12 cellular contexts compared by ENCODE assay signal in the genomic region with DNA sequence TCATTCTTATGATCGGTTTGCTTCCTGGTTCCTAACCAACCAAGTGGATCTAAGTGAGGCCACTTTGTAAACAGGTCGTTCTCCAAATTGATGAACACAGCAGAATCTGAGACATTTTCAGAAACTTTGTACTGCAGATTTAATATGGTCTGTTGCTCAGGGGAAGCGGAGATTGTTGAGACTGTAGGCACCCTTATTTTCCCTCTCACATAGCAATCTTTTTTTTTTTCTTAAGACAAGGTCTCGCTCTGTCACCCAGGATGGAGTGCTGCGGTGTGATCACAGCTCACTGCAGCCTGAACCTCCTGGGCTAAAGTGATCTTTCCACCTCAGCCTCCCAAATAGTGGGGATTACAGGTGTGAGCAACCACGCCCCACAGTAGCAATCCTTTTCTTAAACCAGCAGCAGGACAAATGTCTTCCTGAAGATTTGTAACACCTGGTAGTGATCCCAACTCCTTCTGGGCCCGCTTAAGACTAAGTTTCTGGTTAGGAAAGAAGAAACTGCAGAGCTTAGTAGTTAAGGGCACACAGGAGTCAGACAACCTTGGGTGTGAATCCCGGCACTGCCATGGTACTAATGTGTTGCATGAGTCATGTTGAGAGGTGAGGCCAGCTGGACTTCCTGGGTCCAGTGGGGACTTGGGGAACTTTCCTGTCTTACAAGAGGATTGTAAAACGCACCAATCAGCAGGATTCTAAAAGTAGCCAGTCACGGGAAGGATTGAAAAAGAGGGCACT.
DNase-seq lines count a peak whose midpoint lies in the region; ATAC-seq and TF ChIP-seq lines count a peak whose summit lies in the region.
"Had no signal": no experiment of that assay in that cellular context is flagged by ENCODE, and none has a peak within 500 bp of the region (broad histone marks: within the 10 kb centered on the region; RNA-seq: fewer than 3 reads in every experiment).

No MANE protein-coding gene starts in this region.

- H3K4me3 ChIP-seq in OCI-LY1 (ENCODE audit: low read depth, low read length, poor library complexity, severe bottlenecking) (peak overlapping the region; percentile 10), parathyroid adenoma (ENCODE audit: low read depth, low read length) (peak overlapping the region; percentile 57)

- no peak overlapping the region for H2AFZ ChIP-seq in OCI-LY1 (ENCODE audit: low read length)
- peak overlapping the region; percentile 51 for H2AFZ ChIP-seq in parathyroid adenoma

- H3K9ac ChIP-seq in OCI-LY1 (ENCODE audit: low read length), result peak overlapping the region; percentile 65
- H3K9ac ChIP-seq in parathyroid adenoma, result peak overlapping the region; percentile 61

- H3K9me3 ChIP-seq in OCI-LY1 (ENCODE audit: low read length) (no peaks in the 10 kb centered on the region), parathyroid adenoma (ENCODE audit: control insufficient read depth, low read length) (peaks cover 2% of the 10 kb centered on the region)

- H3K27me3 ChIP-seq in OCI-LY1 (ENCODE audit: insufficient read depth, low read length), result no peaks in the 10 kb centered on the region
- H3K27me3 ChIP-seq in parathyroid adenoma (ENCODE audit: control insufficient read depth, insufficient read depth, low read length), result no peaks in the 10 kb centered on the region

- no peaks in the 10 kb centered on the region for H3K36me3 ChIP-seq in OCI-LY1 (ENCODE audit: insufficient read depth, low read length)
- no peaks in the 10 kb centered on the region for H3K36me3 ChIP-seq in parathyroid adenoma (ENCODE audit: control insufficient read depth, insufficient read depth, low read length)

- no peak for ATAC-seq in GM18909 (IDR thresholded peaks at IDR 0.05; ENCODE audit: poor library complexity, unreplicated experiment)
- no peak for ATAC-seq in GM18867 (IDR thresholded peaks at IDR 0.05; ENCODE audit: unreplicated experiment)
- ATAC-seq in GM21526 (IDR thresholded peaks at IDR 0.05; ENCODE audit: low FRiP score, unreplicated experiment), result no peak
- no peak for ATAC-seq in GM19324 (IDR thresholded peaks at IDR 0.05; ENCODE audit: low FRiP score, unreplicated experiment)

- no peaks in the 10 kb centered on the region for H3K79me2 ChIP-seq in OCI-LY1 (ENCODE audit: insufficient read depth, low read length)
- no peaks in the 10 kb centered on the region for H3K79me2 ChIP-seq in parathyroid adenoma

- no peaks in the 10 kb centered on the region for H3K9me2 ChIP-seq in OCI-LY1 (ENCODE audit: low read depth, low read length)

- H4K20me1 ChIP-seq in OCI-LY1 (ENCODE audit: insufficient read depth, low read length), result no peaks in the 10 kb centered on the region

- H3K4me2 ChIP-seq in OCI-LY1 (ENCODE audit: low read length) (peak overlapping the region; percentile 45), parathyroid adenoma (ENCODE audit: low read length) (peak overlapping the region; percentile 89)

- H3K27ac ChIP-seq in OCI-LY1 (ENCODE audit: low read depth, low read length, poor library complexity, severe bottlenecking) (peak overlapping the region; percentile 99), epithelial cell of prostate (peak overlapping the region; percentile 96), parathyroid adenoma (peak overlapping the region; percentile 99)

- no peak for TF ChIP-seq CTCF in OCI-LY1 (IDR thresholded peaks at IDR 0.05; ENCODE audit: low read length)
- TF ChIP-seq CTCF in parathyroid adenoma (IDR thresholded peaks at IDR 0.05), result no peak

- DNase-seq in DMS79 (lab: John Stamatoyannopoulos, UW) (peak; percentile 6), epithelial cell of prostate (ENCODE audit: low read depth, low spot score) (peak; percentile 81)
- DNase-seq: effector CD4-positive, alpha-beta T cell; EL; NCI-H187; occipital lobe had no signal

- no peaks in the 10 kb centered on the region for H3F3A ChIP-seq in OCI-LY1 (ENCODE audit: insufficient read depth, low read length)

- H3K4me1 ChIP-seq in OCI-LY1 (ENCODE audit: insufficient read depth, low read length, severe bottlenecking) (peaks cover 68% of the 10 kb centered on the region), parathyroid adenoma (peaks cover 64% of the 10 kb centered on the region)
